8 cellular contexts compared by ENCODE assay signal in genomic region chr9:694499-695154, GRCh38.
DNase-seq lines count a peak whose midpoint lies in the region; ATAC-seq and TF ChIP-seq lines count a peak whose summit lies in the region.

No MANE protein-coding gene starts in this region.

- peak overlapping the region; percentile 67 for H3K4me3 Mint-ChIP-seq in type B pancreatic cell
- H3K4me3 Mint-ChIP-seq in stimulated activated naive CD8-positive, alpha-beta T cell treated with anti-CD3 and anti-CD28 coated beads, Interleukin-15, amount 100 ng/mL, for 72 hours: no peak overlapping the region

- no peak overlapping the region for H3K9ac ChIP-seq in mucosa of rectum (ENCODE audit: low read depth in 1 of 2, low read length in 2 of 2)

- no peaks in the 10 kb centered on the region for H3K27me3 ChIP-seq in mucosa of rectum (ENCODE audit: control insufficient read depth in 2 of 2, insufficient read depth in 2 of 2, low read length in 2 of 2)

- H3K4me3 ChIP-seq in epithelial cell of proximal tubule (ENCODE audit: low read depth, low read length) (peak overlapping the region; percentile 40), mucosa of rectum (ENCODE audit: low read length in 2 of 2) (peak overlapping the region in 1 of 2 donors; percentile 53)

- no peaks in the 10 kb centered on the region for H3K36me3 ChIP-seq in mucosa of rectum (ENCODE audit: control insufficient read depth in 2 of 2, insufficient read depth in 2 of 2, low read length in 2 of 2)

- TF ChIP-seq CTCF in epithelial cell of proximal tubule (conservative IDR thresholded peaks at IDR 0.05; ENCODE audit: low read depth, low read length) (no peak), type B pancreatic cell (conservative IDR thresholded peaks at IDR 0.05) (no peak)

- no peaks in the 10 kb centered on the region for H3K9me3 ChIP-seq in mucosa of rectum (ENCODE audit: control insufficient read depth in 2 of 2, low read length in 2 of 2)

- no peaks in the 10 kb centered on the region for H3K27me3 Mint-ChIP-seq in type B pancreatic cell
- H3K27me3 Mint-ChIP-seq in stimulated activated naive CD8-positive, alpha-beta T cell treated with anti-CD3 and anti-CD28 coated beads, Interleukin-15, amount 100 ng/mL, for 72 hours: no peaks in the 10 kb centered on the region

- H3K36me3 Mint-ChIP-seq in type B pancreatic cell: peaks cover under 1% of the 10 kb centered on the region
- no peaks in the 10 kb centered on the region for H3K36me3 Mint-ChIP-seq in activated naive CD4-positive, alpha-beta T cell treated with anti-CD3 and anti-CD28 coated beads, Interleukin-2, amount 50 U/mL, for 72 hours

- H3K27ac ChIP-seq in mucosa of rectum (ENCODE audit: low read depth in 2 of 2, low read length in 2 of 2): peak overlapping the region; percentile 69 to 78

- DNase-seq in RKO (ENCODE audit: low spot score) (peak; percentile 31), epithelial cell of proximal tubule (ENCODE audit: low read depth) (no peak), type B pancreatic cell (ENCODE audit: extremely low spot score, unreplicated experiment) (no peak), NCI-H345 (lab: John Stamatoyannopoulos, UW) (no peak)
- DNase-seq in stimulated activated naive CD8-positive, alpha-beta T cell treated with anti-CD3 and anti-CD28 coated beads, Interleukin-15, amount 100 ng/mL, for 72 hours: no peak
- no peak for DNase-seq in activated naive CD4-positive, alpha-beta T cell treated with anti-CD3 and anti-CD28 coated beads, Interleukin-2, amount 50 U/mL, for 72 hours (ENCODE audit: low spot score in 2 of 2)

- H3K27ac Mint-ChIP-seq in type B pancreatic cell: peak overlapping the region; percentile 76
- no peak overlapping the region for H3K27ac Mint-ChIP-seq in stimulated activated naive CD8-positive, alpha-beta T cell treated with anti-CD3 and anti-CD28 coated beads, Interleukin-15, amount 100 ng/mL, for 72 hours
- no peak overlapping the region for H3K27ac Mint-ChIP-seq in activated naive CD4-positive, alpha-beta T cell treated with anti-CD3 and anti-CD28 coated beads, Interleukin-2, amount 50 U/mL, for 72 hours

- no peak for ATAC-seq in stimulated activated naive CD8-positive, alpha-beta T cell treated with anti-CD3 and anti-CD28 coated beads, Interleukin-15, amount 100 ng/mL, for 72 hours
- no peak for ATAC-seq in HG02852 (IDR thresholded peaks at IDR 0.05; ENCODE audit: unreplicated experiment)
- ATAC-seq in activated naive CD4-positive, alpha-beta T cell treated with anti-CD3 and anti-CD28 coated beads, Interleukin-2, amount 50 U/mL, for 72 hours: no peak

- peaks cover 62% of the 10 kb centered on the region for H3K4me1 Mint-ChIP-seq in type B pancreatic cell (ENCODE audit: unreplicated experiment)
- peaks cover 18% of the 10 kb centered on the region for H3K4me1 Mint-ChIP-seq in stimulated activated naive CD8-positive, alpha-beta T cell treated with anti-CD3 and anti-CD28 coated beads, Interleukin-15, amount 100 ng/mL, for 72 hours

- H3K4me1 ChIP-seq in mucosa of rectum (ENCODE audit: control insufficient read depth in 2 of 2, insufficient read depth in 2 of 2, low read length in 2 of 2): peaks cover 9 to 11% of the 10 kb centered on the region in 2 donors

- H3K9me3 Mint-ChIP-seq in type B pancreatic cell: no peaks in the 10 kb centered on the region
- no peaks in the 10 kb centered on the region for H3K9me3 Mint-ChIP-seq in stimulated activated naive CD8-positive, alpha-beta T cell treated with anti-CD3 and anti-CD28 coated beads, Interleukin-15, amount 100 ng/mL, for 72 hours
- H3K9me3 Mint-ChIP-seq in activated naive CD4-positive, alpha-beta T cell treated with anti-CD3 and anti-CD28 coated beads, Interleukin-2, amount 50 U/mL, for 72 hours: no peaks in the 10 kb centered on the region
